8 cellular contexts compared by ENCODE assay signal in genomic region chr9:124771867-124772621, GRCh38. TPM values are rescaled to one million over a fixed set of nuclear protein-coding genes. Genes with fewer than 3 reads are reported as not detected.
DNase-seq lines count a peak whose midpoint lies in the region; ATAC-seq and TF ChIP-seq lines count a peak whose summit lies in the region.

No MANE protein-coding gene starts in this region.

- H3K4me1 ChIP-seq in gastroesophageal sphincter (peaks cover 0 to 43% (median 9%) of the 10 kb centered on the region in 3 donors), uterus (peaks cover 0 to 19% of the 10 kb centered on the region in 2 donors)

- intact Hi-C loops in uterus (cut with DNase I; ENCODE audit: low total_unique reads) = loop anchor here (2.0 kb wide), 1 partner anchor 81 kb away; the partner anchor contains the start of gene WDR38

- no peaks in the 10 kb centered on the region for H3K9me3 ChIP-seq in gastroesophageal sphincter
- H3K9me3 ChIP-seq in uterus = no peaks in the 10 kb centered on the region

- H3K27ac ChIP-seq in gastroesophageal sphincter = peak overlapping the region in 3 of 4 donors; percentile 74 to 81 (median 74)
- H3K27ac ChIP-seq in uterus = peak overlapping the region; percentile 61 to 67

- TF ChIP-seq POLR2A in gastroesophageal sphincter (IDR thresholded peaks at IDR 0.05) (no peak), uterus (IDR thresholded peaks at IDR 0.05) (no peak)

- TF ChIP-seq EP300 in gastroesophageal sphincter (IDR thresholded peaks at IDR 0.05) = no peak

- peaks cover 40% of the 10 kb centered on the region for H3K27me3 ChIP-seq in gastroesophageal sphincter
- peaks cover 0 to 14% of the 10 kb centered on the region in 2 donors for H3K27me3 ChIP-seq in uterus

- H3K4me3 Mint-ChIP-seq in activated naive CD4-positive, alpha-beta T cell treated with anti-CD3 and anti-CD28 coated beads, Interleukin-2, amount 10 ng/mL, durations not matched to agents 7 days and 5 days = peak overlapping the region; percentile 81
- peak overlapping the region; percentile 84 for H3K4me3 Mint-ChIP-seq in nephron progenitor cell

- CTCF ChIA-PET in activated naive CD4-positive, alpha-beta T cell treated with anti-CD3 and anti-CD28 coated beads, Interleukin-2, amount 10 ng/mL, durations not matched to agents 7 days and 5 days (lab: Charles Lee) = interaction anchor here (0.7 to 15.4 kb wide), 18 partner anchors 11 to 601 kb away, joined by 3 to 332 read pairs (median 3); partner anchors contain the start of genes SCAI and WDR38

- DNase-seq in AG20443 (ENCODE audit: low spot score) (peak; percentile 85), GM19238 (ENCODE audit: insufficient read length, low spot score) (peak; percentile 48), NCI-H526 (lab: John Stamatoyannopoulos, UW) (peak; percentile 41 to 79), nephron progenitor cell (peak; percentile 87), uterus (peak; percentile 63 to 79)
- DNase-seq in activated naive CD4-positive, alpha-beta T cell treated with anti-CD3 and anti-CD28 coated beads, Interleukin-2, amount 10 ng/mL, durations not matched to agents 7 days and 5 days = peak; percentile 49

- TF ChIP-seq CTCF in gastroesophageal sphincter (IDR thresholded peaks at IDR 0.05) = peak; percentile 96 to 98 (median 97)
- TF ChIP-seq CTCF in nephron progenitor cell (IDR thresholded peaks at IDR 0.05) = peak; percentile 91
- peak; percentile 95 to 99 (median 97) for TF ChIP-seq CTCF in uterus (IDR thresholded peaks at IDR 0.05)

- WGBS in gastroesophageal sphincter (ENCODE audit: low coverage in 1 of 2), 2 donors = 27 to 28% methylated on average over 11 to 24 of the region's 37 CpGs

- H3K27ac Mint-ChIP-seq in activated naive CD4-positive, alpha-beta T cell treated with anti-CD3 and anti-CD28 coated beads, Interleukin-2, amount 10 ng/mL, durations not matched to agents 7 days and 5 days = no peak overlapping the region
- peak overlapping the region; percentile 100 for H3K27ac Mint-ChIP-seq in nephron progenitor cell

- no peaks in the 10 kb centered on the region for H3K9me3 Mint-ChIP-seq in activated naive CD4-positive, alpha-beta T cell treated with anti-CD3 and anti-CD28 coated beads, Interleukin-2, amount 10 ng/mL, durations not matched to agents 7 days and 5 days
- H3K9me3 Mint-ChIP-seq in nephron progenitor cell = no peaks in the 10 kb centered on the region

- H3K27me3 Mint-ChIP-seq in activated naive CD4-positive, alpha-beta T cell treated with anti-CD3 and anti-CD28 coated beads, Interleukin-2, amount 10 ng/mL, durations not matched to agents 7 days and 5 days = peaks cover 90% of the 10 kb centered on the region
- H3K27me3 Mint-ChIP-seq in nephron progenitor cell (ENCODE audit: low read depth, poor library complexity) = peaks cover 30% of the 10 kb centered on the region

- H3K4me3 ChIP-seq in gastroesophageal sphincter (peak overlapping the region; percentile 34 to 61), uterus (peak overlapping the region; percentile 43 to 85)

- H3K4me1 Mint-ChIP-seq in activated naive CD4-positive, alpha-beta T cell treated with anti-CD3 and anti-CD28 coated beads, Interleukin-2, amount 10 ng/mL, durations not matched to agents 7 days and 5 days = peaks cover 58% of the 10 kb centered on the region
- peaks cover 46% of the 10 kb centered on the region for H3K4me1 Mint-ChIP-seq in nephron progenitor cell

- H3K36me3 ChIP-seq in gastroesophageal sphincter = no peaks in the 10 kb centered on the region
- no peaks in the 10 kb centered on the region for H3K36me3 ChIP-seq in uterus

- H3K36me3 Mint-ChIP-seq in activated naive CD4-positive, alpha-beta T cell treated with anti-CD3 and anti-CD28 coated beads, Interleukin-2, amount 10 ng/mL, durations not matched to agents 7 days and 5 days = no peaks in the 10 kb centered on the region
- no peaks in the 10 kb centered on the region for H3K36me3 Mint-ChIP-seq in nephron progenitor cell (ENCODE audit: low read depth)

- ATAC-seq in gastroesophageal sphincter (peak; percentile 11), HG02763 (IDR thresholded peaks at IDR 0.05; ENCODE audit: unreplicated experiment) (no peak)

RNA-seq across cellular contexts. Expression of gene NR6A1, which starts 0.9 kb away (rescaled TPM):
- 1 to 10 TPM in 1 of 4 donors, under 1 TPM in 3; 0.16 to 4.4 (median 0.62) TPM for total RNA-seq in gastroesophageal sphincter
- total RNA-seq in uterus = 1 to 10 TPM in 2 of 4 donors, under 1 TPM in 1, not detected in 1; under 0.01 to 2.6 (median 1.3) TPM

RNA-seq across cellular contexts. Expression of gene OLFML2A, which starts 4.9 kb away (rescaled TPM):
- 10 to 100 TPM; 21.7 to 85.7 (median 43.2) TPM for total RNA-seq in gastroesophageal sphincter
- total RNA-seq in uterus = 10 to 100 TPM; 21.3 to 86.5 (median 71.8) TPM
